Comparison of ENCODE assay signal across 29 cellular contexts in the genomic region with DNA sequence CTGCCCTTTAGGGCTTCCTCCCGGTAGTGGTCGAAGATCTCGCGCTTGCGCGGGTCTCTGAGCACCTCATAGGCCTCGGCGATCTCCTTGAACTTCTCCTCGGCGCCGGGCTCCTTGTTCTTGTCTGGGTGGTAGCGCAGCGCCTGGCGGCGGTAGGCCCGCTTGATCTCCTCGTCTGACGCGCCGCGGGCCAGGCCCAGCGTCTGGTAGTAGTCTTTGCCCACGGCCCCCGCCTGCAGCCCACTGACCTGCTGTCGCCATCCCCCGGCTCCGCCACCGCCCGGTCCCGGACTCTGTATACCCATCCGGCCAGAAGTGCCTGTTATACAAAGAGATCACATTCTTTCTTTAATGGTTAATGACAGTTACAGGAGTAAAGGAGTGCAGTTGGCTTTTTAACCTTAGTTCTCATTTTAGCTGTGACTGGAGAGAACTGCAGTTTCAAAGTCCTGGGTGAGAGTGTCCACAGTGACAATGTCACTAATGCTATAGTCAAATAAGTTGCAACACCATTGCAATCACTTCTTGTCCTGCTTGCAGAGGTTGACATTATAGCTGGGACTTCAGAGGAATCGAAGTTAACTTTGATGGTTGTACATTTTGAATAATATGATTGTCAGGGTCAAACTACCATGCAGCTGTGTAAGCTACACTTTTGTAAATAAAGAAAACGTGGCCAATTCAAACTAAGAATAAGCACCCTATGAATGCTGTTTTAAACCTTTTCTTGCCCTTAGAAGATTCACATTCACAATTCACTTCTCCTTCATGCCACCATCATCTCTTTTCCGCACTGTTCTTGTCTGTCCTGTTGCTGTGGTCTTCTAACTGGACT. TPM values are rescaled to one million over a fixed set of nuclear protein-coding genes. Genes with fewer than 3 reads are reported as not detected.
"Had no signal": no experiment of that assay in that cellular context is flagged by ENCODE, and none has a peak within 500 bp of the region (broad histone marks: within the 10 kb centered on the region; RNA-seq: fewer than 3 reads in every experiment).

No MANE protein-coding gene starts in this region.

- H3K4me3 ChIP-seq: breast epithelium, mucosa of descending colon, spleen, thyroid gland, upper lobe of left lung had no signal

- H3K4me1 Mint-ChIP-seq: activated CD4-positive, alpha-beta T cell treated with anti-CD3 and anti-CD28 coated beads, Interleukin-2, amount 10 ng/mL, durations not matched to agents 24 days and 14 days; central memory CD8-positive, alpha-beta T cell had no signal

- H3K27ac Mint-ChIP-seq: activated CD4-positive, alpha-beta memory T cell treated with anti-CD3 and anti-CD28 coated beads for 36 hours; activated CD4-positive, alpha-beta T cell treated with anti-CD3 and anti-CD28 coated beads, Interleukin-2, amount 10 ng/mL, durations not matched to agents 24 days and 14 days; activated naive CD4-positive, alpha-beta T cell treated with anti-CD3 and anti-CD28 coated beads, Interleukin-2, amount 50 U/mL, for 72 hours; activated T-helper 2 cell treated with anti-CD3 and anti-CD28 coated beads, Interferon-gamma antibody, Interleukin-2, Interleukin-4, amounts not matched to agents 10 μg/mL and 5 μg/mL and 100 μg/mL, durations not matched to agents 14 hours and 24 hours and 36 hours; natural killer cell treated with Interleukin-12 subunit alpha and Interleukin-12 subunit beta and Interleukin-15 and Interleukin-18, amount 100 ng/mL, for 72 hours; stimulated activated naive CD8-positive, alpha-beta T cell treated with anti-CD3 and anti-CD28 coated beads, Interleukin-15, Interleukin-2, amounts not matched to agents 100 ng/mL and 50 ng/mL, for 24 hours had no signal

- FAIRE-seq: colon, endometrium, frontal cortex, islet of Langerhans, TTC549 had no signal

- H3K9me3 Mint-ChIP-seq: activated CD4-positive, alpha-beta memory T cell treated with anti-CD3 and anti-CD28 coated beads for 36 hours; activated CD4-positive, alpha-beta T cell treated with anti-CD3 and anti-CD28 coated beads, Interleukin-2, amount 10 ng/mL, durations not matched to agents 24 days and 14 days; activated naive CD4-positive, alpha-beta T cell treated with anti-CD3 and anti-CD28 coated beads, Interleukin-2, amount 50 U/mL, for 72 hours; activated T-helper 2 cell treated with anti-CD3 and anti-CD28 coated beads, Interferon-gamma antibody, Interleukin-2, Interleukin-4, amounts not matched to agents 10 μg/mL and 5 μg/mL and 100 μg/mL, durations not matched to agents 14 hours and 24 hours and 36 hours; central memory CD8-positive, alpha-beta T cell; natural killer cell treated with Interleukin-12 subunit alpha and Interleukin-12 subunit beta and Interleukin-15 and Interleukin-18, amount 100 ng/mL, for 72 hours; stimulated activated naive CD8-positive, alpha-beta T cell treated with anti-CD3 and anti-CD28 coated beads, Interleukin-15, Interleukin-2, amounts not matched to agents 100 ng/mL and 50 ng/mL, for 24 hours had no signal

- H3K27me3 ChIP-seq: breast epithelium, spleen, thyroid gland, upper lobe of left lung had no signal

- H3K4me3 Mint-ChIP-seq: activated CD4-positive, alpha-beta memory T cell treated with anti-CD3 and anti-CD28 coated beads for 36 hours; activated CD4-positive, alpha-beta T cell treated with anti-CD3 and anti-CD28 coated beads, Interleukin-2, amount 10 ng/mL, durations not matched to agents 24 days and 14 days; central memory CD8-positive, alpha-beta T cell; natural killer cell treated with Interleukin-12 subunit alpha and Interleukin-12 subunit beta and Interleukin-15 and Interleukin-18, amount 100 ng/mL, for 72 hours; stimulated activated naive CD8-positive, alpha-beta T cell treated with anti-CD3 and anti-CD28 coated beads, Interleukin-15, Interleukin-2, amounts not matched to agents 100 ng/mL and 50 ng/mL, for 24 hours had no signal

- DNase-seq: activated CD4-positive, alpha-beta memory T cell treated with anti-CD3 and anti-CD28 coated beads for 36 hours; activated CD4-positive, alpha-beta T cell treated with anti-CD3 and anti-CD28 coated beads, Interleukin-2, amount 10 ng/mL, durations not matched to agents 24 days and 14 days; activated T-cell treated with anti-CD3 and anti-CD28 coated beads, Interleukin-2, amount 50 U/mL, for 48 hours; dermis blood vessel endothelial cell; effector CD4-positive, alpha-beta T cell; glutamatergic neuron; mesendoderm; spleen; stimulated activated CD4-positive, alpha-beta T cell treated with anti-CD3 and anti-CD28 coated beads, Interleukin-2, amount 100 ng/mL, for 48 hours; substantia nigra; T-helper 9 cell; thyroid gland had no signal

- H3K27me3 Mint-ChIP-seq: activated CD4-positive, alpha-beta memory T cell treated with anti-CD3 and anti-CD28 coated beads for 36 hours; stimulated activated naive CD8-positive, alpha-beta T cell treated with anti-CD3 and anti-CD28 coated beads, Interleukin-15, Interleukin-2, amounts not matched to agents 100 ng/mL and 50 ng/mL, for 24 hours had no signal

- H3K36me3 ChIP-seq: breast epithelium, spleen, thyroid gland, upper lobe of left lung had no signal

- H3K9me3 ChIP-seq: breast epithelium, mucosa of descending colon, thyroid gland, upper lobe of left lung had no signal

- H3K4me1 ChIP-seq: breast epithelium, thyroid gland had no signal

- H3K27ac ChIP-seq: breast epithelium, epithelial cell of prostate, spleen, thyroid gland, upper lobe of left lung, VCaP had no signal

- ATAC-seq: activated CD4-positive, CD25-positive, alpha-beta regulatory T cell treated with anti-CD3 and anti-CD28 coated beads, Interleukin-2, amount 50 U/mL, for 24 hours; activated naive CD4-positive, alpha-beta T cell treated with anti-CD3 and anti-CD28 coated beads, Interleukin-2, amount 50 U/mL, for 72 hours; mucosa of descending colon had no signal

RNA-seq across cellular contexts. Expression of a gene that starts 35.3 kb away (rescaled TPM):
- total RNA-seq: activated CD4-positive, alpha-beta memory T cell treated with anti-CD3 and anti-CD28 coated beads for 36 hours; activated CD4-positive, alpha-beta T cell treated with anti-CD3 and anti-CD28 coated beads, Interleukin-2, amount 10 ng/mL, durations not matched to agents 24 days and 14 days; activated naive CD4-positive, alpha-beta T cell treated with anti-CD3 and anti-CD28 coated beads, Interleukin-2, amount 50 U/mL, for 72 hours; activated T-helper 2 cell treated with anti-CD3 and anti-CD28 coated beads, Interferon-gamma antibody, Interleukin-2, Interleukin-4, amounts not matched to agents 10 μg/mL and 5 μg/mL and 100 μg/mL, durations not matched to agents 14 hours and 24 hours and 36 hours; natural killer cell treated with Interleukin-12 subunit alpha and Interleukin-12 subunit beta and Interleukin-15 and Interleukin-18, amount 100 ng/mL, for 72 hours; T-helper 1 cell treated with Interleukin-12 subunit alpha and Interleukin-12 subunit beta and Interleukin-4 antibody, amounts not matched to agents 30 ng/mL and 1 ng/mL, for 36 hours had no signal
